19 cellular contexts compared by ENCODE assay signal in the genomic region with DNA sequence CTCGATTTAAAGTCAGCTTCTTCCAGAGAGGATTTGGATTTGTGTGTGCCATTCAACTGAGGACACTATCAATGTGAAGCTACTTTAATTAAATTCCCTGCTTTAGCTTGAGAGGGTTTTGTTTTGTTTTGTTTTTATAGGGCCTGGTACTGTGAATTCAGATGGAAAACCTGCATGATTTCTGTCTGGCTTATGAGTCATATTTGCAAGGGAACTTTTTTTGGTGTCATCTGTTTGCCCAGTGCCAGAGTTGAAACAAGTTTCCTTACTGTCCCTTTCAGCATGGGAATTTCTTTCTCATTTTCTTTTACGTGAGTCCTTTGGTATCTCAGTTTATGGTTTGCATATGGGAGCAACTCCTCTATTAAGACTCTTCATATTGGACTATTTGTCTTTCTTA.
"Had no signal": no experiment of that assay in that cellular context is flagged by ENCODE, and none has a peak within 500 bp of the region (broad histone marks: within the 10 kb centered on the region; RNA-seq: fewer than 3 reads in every experiment).

No MANE protein-coding gene starts in this region.

- H3K27ac ChIP-seq: gastrocnemius medialis, heart left ventricle, parathyroid adenoma had no signal

- H3K4me1 ChIP-seq: gastrocnemius medialis, heart left ventricle, parathyroid adenoma had no signal

- ATAC-seq: activated CD8-positive, alpha-beta T cell treated with anti-CD3 and anti-CD28 coated beads for 36 hours; activated naive CD4-positive, alpha-beta T cell treated with anti-CD3 and anti-CD28 coated beads, Interleukin-2, amount 50 U/mL, for 72 hours; effector memory CD8-positive, alpha-beta T cell; gastrocnemius medialis; heart left ventricle; left colon; naive thymus-derived CD4-positive, alpha-beta T cell; stimulated activated memory B cell treated with anti-CD40 and anti-IgM and Interleukin-4, amounts not matched to agents 10 μg/mL and 1 μg/mL and 100 μg/mL, for 72 hours; WTC11 had no signal

- H3K4me1 Mint-ChIP-seq: brain; naive thymus-derived CD4-positive, alpha-beta T cell; stimulated activated memory B cell treated with anti-CD40 and anti-IgM and Interleukin-4, amounts not matched to agents 10 μg/mL and 1 μg/mL and 100 μg/mL, for 72 hours; WTC11 had no signal

- H3K36me3 Mint-ChIP-seq: activated naive CD4-positive, alpha-beta T cell treated with anti-CD3 and anti-CD28 coated beads, Interleukin-2, amount 50 U/mL, for 72 hours; naive thymus-derived CD4-positive, alpha-beta T cell; stimulated activated memory B cell treated with anti-CD40 and anti-IgM and Interleukin-4, amounts not matched to agents 10 μg/mL and 1 μg/mL and 100 μg/mL, for 72 hours; WTC11 had no signal

- H3K4me3 Mint-ChIP-seq: activated CD8-positive, alpha-beta T cell treated with anti-CD3 and anti-CD28 coated beads for 36 hours; brain; effector memory CD8-positive, alpha-beta T cell; naive thymus-derived CD4-positive, alpha-beta T cell; stimulated activated memory B cell treated with anti-CD40 and anti-IgM and Interleukin-4, amounts not matched to agents 10 μg/mL and 1 μg/mL and 100 μg/mL, for 72 hours; WTC11 had no signal

- H3K27me3 Mint-ChIP-seq: activated CD8-positive, alpha-beta T cell treated with anti-CD3 and anti-CD28 coated beads for 36 hours; brain; effector memory CD8-positive, alpha-beta T cell; naive thymus-derived CD4-positive, alpha-beta T cell; stimulated activated memory B cell treated with anti-CD40 and anti-IgM and Interleukin-4, amounts not matched to agents 10 μg/mL and 1 μg/mL and 100 μg/mL, for 72 hours had no signal

- H3K4me3 ChIP-seq: gastrocnemius medialis, heart left ventricle, lung had no signal

- DNase-seq: activated CD4-positive, alpha-beta T cell treated with anti-CD3 and anti-CD28 coated beads for 4 hours; activated CD8-positive, alpha-beta T cell treated with anti-CD3 and anti-CD28 coated beads for 36 hours; activated gamma-delta T cell; activated T-cell treated with anti-CD3 and anti-CD28 coated beads, Interleukin-2, amount 50 U/mL, for 48 hours; amygdala; cerebellar nuclear complex; effector memory CD8-positive, alpha-beta T cell; gastrocnemius medialis; heart left ventricle; left colon; naive thymus-derived CD4-positive, alpha-beta T cell; stimulated activated CD4-positive, alpha-beta T cell treated with anti-CD3 and anti-CD28 coated beads, Interleukin-2, amount 100 ng/mL, for 48 hours; T-helper 2 cell had no signal

- H3K9me3 ChIP-seq: gastrocnemius medialis had no signal

- H3K9me3 Mint-ChIP-seq: activated CD8-positive, alpha-beta T cell treated with anti-CD3 and anti-CD28 coated beads for 36 hours; brain; WTC11 had no signal
